ENCODE assay signal across 8 cellular contexts in genomic region chr9:98860871-98861293, GRCh38. TPM values are rescaled to one million over a fixed set of nuclear protein-coding genes. Genes with fewer than 3 reads are reported as not detected.
DNase-seq lines count a peak whose midpoint lies in the region; ATAC-seq, FAIRE-seq and TF ChIP-seq lines count a peak whose summit lies in the region.

No MANE protein-coding gene starts in this region.

- no peak overlapping the region for H4K91ac ChIP-seq in H1 (replicated peaks; ENCODE audit: insufficient read length, low read length)

- no peak overlapping the region for H3K23ac ChIP-seq in H1 (ENCODE audit: insufficient read length)

- no peak overlapping the region for H3K9ac ChIP-seq in H1 (replicated peaks in 1 of 4; ENCODE audit: extremely low read depth in 1 of 4, low read depth in 3 of 4, low read length in 3 of 4)

- H3K27ac ChIP-seq in H1 (ENCODE audit: low read depth, low read length): no peak overlapping the region

- no peaks in the 10 kb centered on the region for H3K36me3 ChIP-seq in H1 (ENCODE audit: control insufficient read depth in 2 of 4, insufficient read depth in 4 of 4, low read length in 3 of 4)

- H2BK15ac ChIP-seq in H1 (ENCODE audit: low read length): no peak overlapping the region

- H4K20me1 ChIP-seq in H1 (replicated peaks in 1 of 2; ENCODE audit: control insufficient read depth in 1 of 2, insufficient read depth in 2 of 2, low read length in 2 of 2): no peaks in the 10 kb centered on the region

- H4K8ac ChIP-seq in H1 (ENCODE audit: extremely low read depth, insufficient read depth, low read length): no peak overlapping the region

- peak; percentile 68 to 73 for TF ChIP-seq RAD21 in H1 (IDR thresholded peaks at IDR 0.05 in 1 of 2, conservative IDR thresholded peaks at IDR 0.05 in 1 of 2; ENCODE audit: low read depth in 2 of 2, low read length in 2 of 2)

- no peak overlapping the region for H3K14ac ChIP-seq in H1 (ENCODE audit: insufficient read length)

- no peak overlapping the region for H2BK5ac ChIP-seq in H1 (ENCODE audit: low read depth, low read length)

- no peak overlapping the region for H3K18ac ChIP-seq in H1 (ENCODE audit: extremely low read depth, low read length)

- H4K5ac ChIP-seq in H1 (ENCODE audit: insufficient read length, low read depth, low read length): no peak overlapping the region

- WGBS in H1 (ENCODE audit: extremely low coverage in 1 of 2, insufficient coverage in 1 of 2, insufficient read length in 1 of 2, insufficient replicate concordance in 2 of 2, low coverage in 1 of 2, low lambda C conversion rate in 2 of 2, missing lambda C conversion rate in 1 of 2), 2 experiments: 85% methylated on average over 5 of the region's 5 CpGs; no CpG with 5 or more reads in 1 of the 2 experiments

- no peak for TF ChIP-seq POLR2A in H1 (IDR thresholded peaks at IDR 0.05; ENCODE audit: control extremely low read depth in 1 of 2, low read depth in 2 of 2, low read length in 2 of 2)

- no peak for TF ChIP-seq EP300 in H1 (IDR thresholded peaks at IDR 0.05; ENCODE audit: borderline replicate concordance in 1 of 2, low read depth in 2 of 2, low read length in 2 of 2)

- no peak overlapping the region for H3K56ac ChIP-seq in H1 (replicated peaks; ENCODE audit: insufficient read length, low read depth, low read length)

- H3K23me2 ChIP-seq in H1 (ENCODE audit: low read depth, low read length): no peaks in the 10 kb centered on the region

- no peak overlapping the region for H2BK120ac ChIP-seq in H1 (replicated peaks; ENCODE audit: low read depth, low read length)

- peak; percentile 42 for DNase-seq in COR-L47 (lab: John Stamatoyannopoulos, UW)
- DNase-seq in NCI-H446 (lab: John Stamatoyannopoulos, UW): peak; percentile 77 to 87
- no peak for DNase-seq in H1 (ENCODE audit: low read depth in 1 of 2, low spot score in 2 of 2)
- peak; percentile 89 for DNase-seq in mesenteric fat pad (ENCODE audit: low spot score)
- no peak for DNase-seq in DMS153 treated with DMSO at 0.1 percent for 48 hours (lab: John Stamatoyannopoulos, UW; ENCODE audit: unreplicated experiment)
- DNase-seq in ecto neural progenitor cell (ENCODE audit: low spot score): no peak
- DNase-seq in activated effector memory CD4-positive, alpha-beta T cell treated with Interleukin-2 at 50 U/mL for 16 hours: no peak

- peak in 2 of 3 experiments; percentile 20 to 37; a peak in 2 of 4 replicates for TF ChIP-seq CTCF in H1 (IDR thresholded peaks at IDR 0.05; ENCODE audit: control extremely low read depth in 1 of 3, insufficient read depth in 1 of 3, low read depth in 1 of 3, low read length in 3 of 3)

- no peak for FAIRE-seq in H1 (lab: Jason Lieb, UNC)

- H3K9me3 ChIP-seq in H1 (ENCODE audit: insufficient read depth in 2 of 2, low read depth in 1 of 2, low read length in 1 of 2): 0 out of 4 replicates have a peak, but pooled peaks cover 0 to 2% of the 10 kb centered on the region in 2 experiments

- H3K4me1 ChIP-seq in H1 (replicated peaks in 1 of 4; ENCODE audit: control insufficient read depth in 3 of 4, insufficient read depth in 4 of 4, low read length in 3 of 4): no peaks in the 10 kb centered on the region

- H3K4me2 ChIP-seq in H1 (ENCODE audit: insufficient read depth in 1 of 2, low read depth in 2 of 2, low read length in 2 of 2): no peak overlapping the region

- H3K4ac ChIP-seq in H1 (replicated peaks; ENCODE audit: insufficient read length, low read depth, low read length): no peak overlapping the region

- H3K79me1 ChIP-seq in H1 (ENCODE audit: low read depth, low read length): no peaks in the 10 kb centered on the region

- POLR2A ChIA-PET in H1 (lab: Charles Lee; ENCODE audit: partially characterized antibody): no interaction called here

- H3K4me3 ChIP-seq in H1 (ENCODE audit: extremely low read depth in 1 of 4, insufficient read depth in 2 of 4, low read depth in 3 of 4, low read length in 4 of 4): no peak overlapping the region

- no peak overlapping the region for H2BK20ac ChIP-seq in H1 (ENCODE audit: low read length)

- H2AFZ ChIP-seq in H1 (ENCODE audit: low read length): no peak overlapping the region

- no peak overlapping the region for H2AK5ac ChIP-seq in H1 (ENCODE audit: low read depth, low read length)

- no peaks in the 10 kb centered on the region for H3K79me2 ChIP-seq in H1 (ENCODE audit: control insufficient read depth in 1 of 2, insufficient read depth in 2 of 2, low read length in 2 of 2)

- ATAC-seq in HG02870 (IDR thresholded peaks at IDR 0.05; ENCODE audit: unreplicated experiment): no peak

- CTCF ChIA-PET in H1 (lab: Charles Lee; ENCODE audit: partially characterized antibody): interaction anchor here (0.6 to 3.0 kb wide), 15 partner anchors 10 to 789 kb away, joined by 3 to 28 read pairs (median 4); no protein-coding TSS in a partner anchor

- H3K27me3 ChIP-seq in H1 (replicated peaks in 1 of 4; ENCODE audit: control insufficient read depth in 3 of 4, extremely low read depth in 1 of 4, insufficient read depth in 3 of 4, low read length in 3 of 4): no peaks in the 10 kb centered on the region

- no peak overlapping the region for H2BK12ac ChIP-seq in H1 (ENCODE audit: low read depth, low read length)

TF ChIP-seq in H1, 55 proteins besides CTCF, POLR2A, EP300 and RAD21:
- TF ChIP-seq TCF12 (IDR thresholded peaks at IDR 0.05; ENCODE audit: low read depth, low read length) (no peak), YY1 (IDR thresholded peaks at IDR 0.05; ENCODE audit: low read depth, low read length) (no peak), RBBP5 (IDR thresholded peaks at IDR 0.05; ENCODE audit: borderline replicate concordance, low read depth, low read length) (no peak), BCL11A (IDR thresholded peaks at IDR 0.05; ENCODE audit: low read depth in 2 of 2, low read length in 2 of 2) (no peak), KDM4A (IDR thresholded peaks at IDR 0.05; ENCODE audit: low read depth, low read length, severe bottlenecking) (no peak), SIX5 (IDR thresholded peaks at IDR 0.05; ENCODE audit: low read depth, low read length) (no peak), CBX5 (IDR thresholded peaks at IDR 0.05; ENCODE audit: low read depth, low read length) (no peak), CHD1 (IDR thresholded peaks at IDR 0.05; ENCODE audit: low read depth, low read length) (no peak), JUN (IDR thresholded peaks at IDR 0.05; ENCODE audit: low read depth, low read length) (no peak), GTF2F1 (IDR thresholded peaks at IDR 0.05; ENCODE audit: borderline replicate concordance, low read depth, low read length) (no peak)
- TF ChIP-seq, protein P1, sequence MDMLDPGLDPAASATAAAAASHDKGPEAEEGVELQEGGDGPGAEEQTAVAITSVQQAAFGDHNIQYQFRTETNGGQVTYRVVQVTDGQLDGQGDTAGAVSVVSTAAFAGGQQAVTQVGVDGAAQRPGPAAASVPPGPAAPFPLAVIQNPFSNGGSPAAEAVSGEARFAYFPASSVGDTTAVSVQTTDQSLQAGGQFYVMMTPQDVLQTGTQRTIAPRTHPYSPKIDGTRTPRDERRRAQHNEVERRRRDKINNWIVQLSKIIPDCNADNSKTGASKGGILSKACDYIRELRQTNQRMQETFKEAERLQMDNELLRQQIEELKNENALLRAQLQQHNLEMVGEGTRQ (IDR thresholded peaks at IDR 0.05; ENCODE audit: low read length): no peak

RNA-seq across cellular contexts. Expression of gene GALNT12, which starts 53.4 kb away (rescaled TPM):
- total RNA-seq in H1 (2021; fragmentation: NEBNext Ultra II Directional; extraction: Animal tissue kit (Norgen Biotek cat#: 25700)): 17.5 and 19.6 TPM in 2 replicates
- polyA plus RNA-seq in H1 (2011; rRNA removed): 16.2 and 21.2 TPM in 2 replicates
- 22.4 TPM for polyA plus RNA-seq in H1 (2011; cell fraction: cytosol; rRNA removed)
- polyA plus RNA-seq in H1 (2011; cell fraction: nucleus; rRNA removed): 25.6 TPM
- polyA plus RNA-seq in H1 (2012, experiment 1 of 2): 18.9 to 21.9 TPM (median 20.5 TPM) in 4 replicates
- 4.9 TPM for polyA plus RNA-seq in H1 (2012, experiment 2 of 2)
- polyA plus RNA-seq in H1 (2013, experiment 1 of 2): 19.4 TPM
- 20.2 TPM for polyA plus RNA-seq in H1 (2013, experiment 2 of 2)
- polyA minus RNA-seq in H1 (2011; rRNA and poly(A)+ RNA removed): 14.6 and 21.0 TPM in 2 replicates
- polyA minus RNA-seq in H1 (2011; cell fraction: cytosol; rRNA and poly(A)+ RNA removed): 12.3 TPM
- polyA minus RNA-seq in H1 (2011; cell fraction: nucleus; rRNA and poly(A)+ RNA removed): 10.6 TPM
- total RNA-seq in mesenteric fat pad: 1.4 TPM

Comparison
In these comparisons a context has a peak if more than half of its experiments do, and no peak if none do; other contexts are left out.
1. DNase-seq: peak in COR-L47 (single experiment), NCI-H446 (2 of 2) and mesenteric fat pad (single experiment); none in H1 (0 of 2), DMS153 treated with DMSO at 0.1 percent for 48 hours (single experiment), ecto neural progenitor cell (single experiment) and activated effector memory CD4-positive, alpha-beta T cell treated with Interleukin-2 at 50 U/mL for 16 hours (single experiment).